1 cellular context compared by ENCODE assay signal in the genomic region with DNA sequence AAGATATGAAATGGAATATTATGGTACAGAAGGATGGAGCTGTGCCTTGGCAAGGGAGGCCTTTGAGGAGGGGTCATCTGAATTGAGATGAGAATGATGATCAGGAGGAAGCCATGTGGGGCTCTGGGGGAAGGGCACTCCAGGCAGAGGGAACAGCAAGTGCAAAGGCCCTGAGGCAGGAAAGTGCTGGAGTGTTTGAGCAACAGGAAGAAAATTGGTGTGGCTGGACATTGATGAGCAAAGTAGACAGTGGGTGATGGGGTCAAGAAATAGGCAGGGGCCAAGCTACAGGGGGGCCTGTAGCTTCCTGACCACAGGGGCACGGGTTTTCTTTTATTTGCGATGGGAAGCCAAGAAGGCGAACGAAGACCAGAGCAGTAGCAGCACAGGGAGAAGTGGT.
TF ChIP-seq lines count a peak whose summit lies in the region.

No MANE protein-coding gene starts in this region.

TF ChIP-seq in K562, 482 proteins besides CTCF, POLR2A, EP300 and RAD21:
- TF ChIP-seq SMARCA5 (IDR thresholded peaks at IDR 0.05), result peak; percentile 69
- peak; percentile 53 to 74; a peak in 3 of 4 replicates for TF ChIP-seq KDM1A (IDR thresholded peaks at IDR 0.05)
- peak; percentile 83 for TF ChIP-seq BCOR (IDR thresholded peaks at IDR 0.05)
- TF ChIP-seq HDAC1 (IDR thresholded peaks at IDR 0.05), result 0 out of 4 replicates have a peak, but pooled peaks of 1 of the 2 experiments have one; percentile 9
- TF ChIP-seq NCOA4 (IDR thresholded peaks at IDR 0.05; ENCODE audit: partially characterized antibody), result no peak
- TF ChIP-seq ADNP (tag; IDR thresholded peaks at IDR 0.05), result 0 out of 2 replicates have a peak, but pooled peaks have one; percentile 14
- no peak for TF ChIP-seq ILF3 (IDR thresholded peaks at IDR 0.05; ENCODE audit: borderline replicate concordance)
- TF ChIP-seq LCOR (CRISPR knock-in tag; IDR thresholded peaks at IDR 0.05), result no peak
- peak; percentile 78 for TF ChIP-seq RBM25 (IDR thresholded peaks at IDR 0.05; ENCODE audit: low read depth, low read length, severe bottlenecking)
